Comparison of ENCODE assay signal across 8 cellular contexts in genomic region chr13:19864018-19864338, GRCh38. TPM values are rescaled to one million over a fixed set of nuclear protein-coding genes. Genes with fewer than 3 reads are reported as not detected.
DNase-seq lines count a peak whose midpoint lies in the region; ATAC-seq, FAIRE-seq and TF ChIP-seq lines count a peak whose summit lies in the region.

No MANE protein-coding gene starts in this region.

- peak overlapping the region; percentile 54 to 85 for H3K9ac ChIP-seq in kidney (ENCODE audit: low read length in 2 of 2)

- peak overlapping the region; percentile 96 to 98 for H3K27ac ChIP-seq in kidney (ENCODE audit: low read depth in 2 of 2, low read length in 2 of 2)

- DNase-seq in KG1 (lab: John Stamatoyannopoulos, UW) (peak; percentile 73), T-helper 17 cell (peak; percentile 35 to 45 (median 40)), T47D (ENCODE audit: low read depth in 1 of 2, low spot score in 1 of 2) (peak; percentile 48 to 76), kidney (peak; percentile 95), NCI-H1436 (lab: John Stamatoyannopoulos, UW) (no peak)
- DNase-seq in stimulated activated CD4-positive, alpha-beta T cell treated with anti-CD3 and anti-CD28 coated beads, Interleukin-1b, Interleukin-23, amount 100 ng/mL, for 24 hours (ENCODE audit: low read depth in 4 of 4, low spot score in 1 of 4), result peak; percentile 2 to 33 (median 24)

- peak overlapping the region; percentile 97 for H3K27ac Mint-ChIP-seq in T-helper 17 cell

- no peak for TF ChIP-seq CTCF in kidney (IDR thresholded peaks at IDR 0.05; ENCODE audit: borderline replicate concordance, extremely low read depth, insufficient read depth)

- in situ Hi-C loops in T47D (cut with HindIII; ENCODE audit: low pct_unique_long_range_greater_than_20kb, low sequenced_read_pairs), result no loop called here

- peak overlapping the region; percentile 57; the same call in 1 of the 2 replicates for H3K4me3 ChIP-seq in GM08714 (ENCODE audit: low read length)
- H3K4me3 ChIP-seq in kidney (ENCODE audit: low read length in 2 of 2), result peak overlapping the region; percentile 69 to 81

- no peaks in the 10 kb centered on the region for H3K36me3 ChIP-seq in kidney (ENCODE audit: control insufficient read depth in 1 of 2, insufficient read depth in 2 of 2, low read length in 2 of 2)

- intact Hi-C loops in kidney (cut with DNase I), result no loop called here

- no peak for FAIRE-seq in kidney (lab: Jason Lieb, UNC)

- peaks cover 27% of the 10 kb centered on the region for H3K4me1 Mint-ChIP-seq in T-helper 17 cell

- H3K36me3 Mint-ChIP-seq in T-helper 17 cell (ENCODE audit: low read depth), result peaks cover 3% of the 10 kb centered on the region

- peaks cover 8 to 9% of the 10 kb centered on the region in 2 donors for H3K4me1 ChIP-seq in kidney (ENCODE audit: control insufficient read depth in 1 of 2, insufficient read depth in 1 of 2, low read depth in 1 of 2, low read length in 2 of 2)

- no peaks in the 10 kb centered on the region for H3K27me3 Mint-ChIP-seq in T-helper 17 cell

- no peaks in the 10 kb centered on the region for H3K9me3 ChIP-seq in T-helper 17 cell (ENCODE audit: control insufficient read depth, low read length, poor library complexity, severe bottlenecking)
- H3K9me3 ChIP-seq in kidney (ENCODE audit: control insufficient read depth in 1 of 2, low read length in 2 of 2), result no peaks in the 10 kb centered on the region

- ATAC-seq in GM21717 (IDR thresholded peaks at IDR 0.05; ENCODE audit: unreplicated experiment), result peak; percentile 32
- peak; percentile 21 for ATAC-seq in T-helper 17 cell

- H3K4me3 Mint-ChIP-seq in T-helper 17 cell, result peak overlapping the region; percentile 96

RNA-seq across cellular contexts. Expression of gene ZMYM5, which starts 0.5 kb away (rescaled TPM):
- total RNA-seq in T-helper 17 cell (10 to 100 TPM; 23.0 to 26.3 TPM), kidney (15.2 TPM)
- polyA plus RNA-seq in kidney (ENCODE audit: insufficient read depth, low read depth, low replicate concordance), result 4.8 TPM
